ENCODE assay signal across 24 cellular contexts in the genomic region with DNA sequence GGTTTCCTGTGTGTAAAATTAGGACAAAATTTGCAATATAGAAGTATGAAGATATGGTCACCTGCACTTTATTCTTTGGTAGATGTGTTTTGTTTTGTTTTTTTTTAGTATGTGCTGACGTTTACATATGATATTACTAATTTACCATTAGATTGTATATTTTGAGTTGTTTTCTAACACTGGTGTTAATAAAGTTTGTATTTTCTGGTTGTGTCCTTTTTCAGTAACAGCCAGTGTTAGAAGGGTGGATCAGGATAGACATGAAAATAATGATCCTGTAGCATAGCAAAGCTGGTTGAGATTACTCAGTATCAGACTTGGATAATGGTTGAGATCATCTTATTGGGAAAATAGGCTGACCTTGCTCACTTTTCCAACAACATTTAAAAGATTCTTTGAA.
"Had no signal": no experiment of that assay in that cellular context is flagged by ENCODE, and none has a peak within 500 bp of the region (broad histone marks: within the 10 kb centered on the region; RNA-seq: fewer than 3 reads in every experiment).

No MANE protein-coding gene starts in this region.

- H3K27me3 Mint-ChIP-seq: naive B cell; stimulated activated naive CD8-positive, alpha-beta T cell treated with anti-CD3 and anti-CD28 coated beads, Interleukin-15, Interleukin-2, amounts not matched to agents 100 ng/mL and 50 ng/mL, for 24 hours had no signal

- FAIRE-seq: colon, frontal cortex, small intestine had no signal

- DNase-seq: activated CD4-positive, CD25-positive, alpha-beta regulatory T cell treated with anti-CD3 and anti-CD28 coated beads, Interleukin-2, amount 50 U/mL, for 72 hours; activated CD8-positive, alpha-beta memory T cell treated with anti-CD3 and anti-CD28 coated beads for 24 hours; activated CD8-positive, alpha-beta memory T cell treated with anti-CD3 and anti-CD28 coated beads, Interleukin-2, amount 50 U/mL, for 48 hours; activated naive CD4-positive, alpha-beta T cell; aorta; brain microvascular endothelial cell; central memory CD4-positive, alpha-beta T cell; dorsolateral prefrontal cortex; endodermal cell; erythroblast; head of caudate nucleus; left lung; mucosa of descending colon; naive B cell; right lobe of liver; small intestine; stimulated activated CD4-positive, alpha-beta T cell treated with anti-CD3 and anti-CD28 coated beads, Interleukin-15, amount 100 ng/mL, for 24 hours; stimulated activated CD4-positive, alpha-beta T cell treated with anti-CD3 and anti-CD28 coated beads, Interleukin-2, amount 100 ng/mL, for 48 hours had no signal

- H3K27ac Mint-ChIP-seq: endodermal cell had no signal

- H3K36me3 ChIP-seq: brain microvascular endothelial cell, right lobe of liver had no signal

- H3K4me1 ChIP-seq: parathyroid adenoma had no signal

- H3K9me3 ChIP-seq: left lung, mucosa of descending colon, right lobe of liver, tibial nerve, vagina had no signal

- H3K4me3 Mint-ChIP-seq: endodermal cell; naive B cell; stimulated activated naive CD8-positive, alpha-beta T cell treated with anti-CD3 and anti-CD28 coated beads, Interleukin-15, Interleukin-2, amounts not matched to agents 100 ng/mL and 50 ng/mL, for 24 hours had no signal

- H3K27me3 ChIP-seq: brain microvascular endothelial cell, dorsolateral prefrontal cortex, left lung, right lobe of liver, tibial nerve, vagina had no signal

- H3K4me3 ChIP-seq: dorsolateral prefrontal cortex, left lung, mucosa of descending colon, right lobe of liver, tibial nerve, vagina had no signal

- ATAC-seq: left lung, mucosa of descending colon, right lobe of liver had no signal

- H3K9me3 Mint-ChIP-seq: endodermal cell; naive B cell; stimulated activated naive CD8-positive, alpha-beta T cell treated with anti-CD3 and anti-CD28 coated beads, Interleukin-15, Interleukin-2, amounts not matched to agents 100 ng/mL and 50 ng/mL, for 24 hours had no signal

- H3K27ac ChIP-seq: brain microvascular endothelial cell, dorsolateral prefrontal cortex, left lung, parathyroid adenoma, right lobe of liver, tibial nerve, vagina had no signal
